Comparison of ENCODE assay signal across 23 cellular contexts in the genomic region with DNA sequence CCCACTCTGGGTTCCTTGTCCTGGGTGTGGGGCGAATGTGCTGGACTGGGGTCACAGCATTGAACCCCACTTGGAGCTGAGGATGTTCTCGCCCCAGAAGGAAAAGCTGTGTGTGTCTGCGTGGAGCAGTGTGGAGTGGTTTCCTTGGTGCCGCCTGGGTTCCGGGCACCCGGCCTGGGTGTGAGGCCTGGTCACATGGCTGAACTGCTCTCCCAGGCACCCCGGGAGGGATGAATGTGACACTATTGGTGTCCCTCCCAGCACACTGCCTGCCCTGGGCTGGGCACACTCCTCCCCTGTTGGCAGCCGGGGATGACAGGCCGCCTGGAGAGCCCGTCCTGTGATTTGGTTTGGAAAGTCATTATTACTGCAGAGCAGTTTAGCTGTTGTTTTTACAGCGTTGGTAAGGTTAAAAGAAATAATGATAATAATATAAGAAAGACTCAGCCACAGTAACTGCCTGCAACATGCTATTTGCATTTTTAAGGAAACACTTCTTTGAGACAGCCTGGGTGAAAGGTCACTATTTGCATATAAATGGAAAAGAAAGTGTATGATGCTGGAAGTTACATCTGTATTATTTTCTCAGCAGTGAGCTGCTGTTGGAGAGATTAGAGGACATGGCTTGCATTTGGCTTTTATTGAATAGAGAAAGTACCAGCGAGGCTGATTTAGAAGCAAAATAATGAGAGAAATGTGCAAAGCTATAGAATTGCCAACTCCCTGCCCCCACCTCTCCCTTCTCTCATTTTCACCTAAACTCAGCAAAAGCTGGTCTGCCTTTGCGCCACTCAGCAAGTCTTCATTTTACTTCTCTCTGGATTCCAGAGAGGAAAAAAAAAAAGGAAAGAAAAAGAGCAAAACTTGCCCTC. TPM values are rescaled to one million over a fixed set of nuclear protein-coding genes. Genes with fewer than 3 reads are reported as not detected.
DNase-seq lines count a peak whose midpoint lies in the region; TF ChIP-seq lines count a peak whose summit lies in the region.
"Had no signal": no experiment of that assay in that cellular context is flagged by ENCODE, and none has a peak within 500 bp of the region (broad histone marks: within the 10 kb centered on the region; RNA-seq: fewer than 3 reads in every experiment).

No MANE protein-coding gene starts in this region.

- DNase-seq in C1 segment of cervical spinal cord (lab: John Stamatoyannopoulos, UW) (peak in 12 of 14 donors; percentile 13 to 77 (median 64)), NT2/D1 (ENCODE audit: low read depth, low spot score) (no peak), glutamatergic neuron (no peak), SKM-1 (lab: John Stamatoyannopoulos, UW; ENCODE audit: unreplicated experiment) (no peak), NCI-H510A (lab: John Stamatoyannopoulos, UW) (no peak), coronary artery (ENCODE audit: low spot score) (no peak), AG08395 (ENCODE audit: low spot score) (no peak)
- DNase-seq: activated CD4-positive, CD25-positive, alpha-beta regulatory T cell; activated CD8-positive, alpha-beta memory T cell treated with anti-CD3 and anti-CD28 coated beads for 24 hours; activated naive CD8-positive, alpha-beta T cell treated with anti-CD3 and anti-CD28 coated beads for 36 hours; NCI-H226; retina; transverse colon had no signal

- H3K36me3 Mint-ChIP-seq in glutamatergic neuron (ENCODE audit: unreplicated experiment) = peaks cover 18% of the 10 kb centered on the region
- H3K36me3 Mint-ChIP-seq: activated naive CD8-positive, alpha-beta T cell treated with anti-CD3 and anti-CD28 coated beads for 36 hours; natural killer cell treated with Interleukin-12 subunit alpha and Interleukin-12 subunit beta and Interleukin-15 and Interleukin-18, amount 100 ng/mL, for 72 hours; stimulated activated memory B cell treated with anti-CD40 and anti-IgM and Interleukin-4, amounts not matched to agents 10 μg/mL and 1 μg/mL and 100 μg/mL, for 72 hours had no signal

- no peak for TF ChIP-seq RAD21 in neural cell (conservative IDR thresholded peaks at IDR 0.05)

- H3K79me2 ChIP-seq in neural cell (replicated peaks; ENCODE audit: insufficient read depth, low read length) = peaks cover 52% of the 10 kb centered on the region

- peak overlapping the region; percentile 39 for H3K4me3 Mint-ChIP-seq in glutamatergic neuron (ENCODE audit: unreplicated experiment)
- H3K4me3 Mint-ChIP-seq: activated naive CD8-positive, alpha-beta T cell treated with anti-CD3 and anti-CD28 coated beads for 36 hours; natural killer cell treated with Interleukin-12 subunit alpha and Interleukin-12 subunit beta and Interleukin-15 and Interleukin-18, amount 100 ng/mL, for 72 hours; stimulated activated memory B cell treated with anti-CD40 and anti-IgM and Interleukin-4, amounts not matched to agents 10 μg/mL and 1 μg/mL and 100 μg/mL, for 72 hours had no signal

- no peaks in the 10 kb centered on the region for H3K9me2 ChIP-seq in neural cell (ENCODE audit: insufficient read depth, low read length)

- H3K27me3 Mint-ChIP-seq in glutamatergic neuron (ENCODE audit: unreplicated experiment) = peaks cover 6% of the 10 kb centered on the region

- TF ChIP-seq EP300 in neural cell (conservative IDR thresholded peaks at IDR 0.05; ENCODE audit: poor library complexity, severe bottlenecking) = no peak

- TF ChIP-seq CTCF in glutamatergic neuron (IDR thresholded peaks at IDR 0.05; ENCODE audit: partially characterized antibody, unreplicated experiment) (no peak), neural cell (IDR thresholded peaks at IDR 0.05; ENCODE audit: poor library complexity, severe bottlenecking) (no peak), coronary artery (IDR thresholded peaks at IDR 0.05) (no peak)

- peaks cover 9% of the 10 kb centered on the region for H4K20me1 ChIP-seq in neural cell (ENCODE audit: insufficient read depth)

- H3K9ac ChIP-seq in NT2/D1 (ENCODE audit: insufficient read length, low read depth) = peak overlapping the region; percentile 64
- H3K9ac ChIP-seq in neural cell (ENCODE audit: low read length) = peak overlapping the region; percentile 43

- no peaks in the 10 kb centered on the region for H3F3A ChIP-seq in neural cell (ENCODE audit: insufficient read depth, low read length, poor library complexity, severe bottlenecking)

- H2AFZ ChIP-seq in neural cell (ENCODE audit: low read depth, low read length) = no peak overlapping the region

- H3K27me3 ChIP-seq in NT2/D1 (ENCODE audit: insufficient read depth, insufficient read length) (peaks cover 20% of the 10 kb centered on the region), neural cell (ENCODE audit: insufficient read depth, low read depth, low read length) (no peaks in the 10 kb centered on the region)

- H3K4me1 Mint-ChIP-seq in glutamatergic neuron (ENCODE audit: low read depth, unreplicated experiment) = peaks cover 40% of the 10 kb centered on the region
- H3K4me1 Mint-ChIP-seq: activated naive CD8-positive, alpha-beta T cell treated with anti-CD3 and anti-CD28 coated beads for 36 hours had no signal

- H3K9me3 Mint-ChIP-seq in glutamatergic neuron (ENCODE audit: unreplicated experiment) = peaks cover 13% of the 10 kb centered on the region
- H3K9me3 Mint-ChIP-seq: activated naive CD8-positive, alpha-beta T cell treated with anti-CD3 and anti-CD28 coated beads for 36 hours had no signal

- H3K27ac Mint-ChIP-seq in glutamatergic neuron (ENCODE audit: unreplicated experiment) = no peak overlapping the region
- H3K27ac Mint-ChIP-seq: activated naive CD8-positive, alpha-beta T cell treated with anti-CD3 and anti-CD28 coated beads for 36 hours; natural killer cell treated with Interleukin-12 subunit alpha and Interleukin-12 subunit beta and Interleukin-15 and Interleukin-18, amount 100 ng/mL, for 72 hours; stimulated activated memory B cell treated with anti-CD40 and anti-IgM and Interleukin-4, amounts not matched to agents 10 μg/mL and 1 μg/mL and 100 μg/mL, for 72 hours had no signal

- H3K4me3 ChIP-seq in NT2/D1 (ENCODE audit: insufficient read length, low read depth) (peak overlapping the region; percentile 6), neural cell (ENCODE audit: low read length) (peak overlapping the region; percentile 51), coronary artery (no peak overlapping the region)
- H3K4me3 ChIP-seq: transverse colon had no signal

- peak overlapping the region; percentile 67 for H3K27ac ChIP-seq in neural cell (ENCODE audit: low read length)
- no peak overlapping the region for H3K27ac ChIP-seq in coronary artery
- H3K27ac ChIP-seq: transverse colon had no signal

- peaks cover 6% of the 10 kb centered on the region; the same call in 1 of the 2 replicates for H3K9me3 ChIP-seq in NT2/D1 (ENCODE audit: insufficient read depth, low read length)
- H3K9me3 ChIP-seq in neural cell (ENCODE audit: low read length) = no peaks in the 10 kb centered on the region
- H3K9me3 ChIP-seq: transverse colon had no signal

- peak overlapping the region; percentile 13 for H3K4me2 ChIP-seq in neural cell (ENCODE audit: low read length)

- H3K36me3 ChIP-seq in NT2/D1 (ENCODE audit: insufficient read depth, insufficient read length, low read length) (no peaks in the 10 kb centered on the region), neural cell (ENCODE audit: insufficient read depth, low read length) (peaks cover 14% of the 10 kb centered on the region)
- H3K36me3 ChIP-seq: transverse colon had no signal

- H3K4me1 ChIP-seq in NT2/D1 (ENCODE audit: insufficient read depth, insufficient read length) = peaks cover 14% of the 10 kb centered on the region
- H3K4me1 ChIP-seq: transverse colon had no signal

TF ChIP-seq in neural cell, 6 proteins besides CTCF, POLR2A, EP300 and RAD21:
- no peak for TF ChIP-seq POLR2AphosphoS5 (IDR thresholded peaks at IDR 0.05)
- TF ChIP-seq MXI1 (conservative IDR thresholded peaks at IDR 0.05; ENCODE audit: poor library complexity, severe bottlenecking) = no peak
- TF ChIP-seq EZH2 (IDR thresholded peaks at IDR 0.05; ENCODE audit: borderline replicate concordance, insufficient read depth, low read length, poor library complexity, severe bottlenecking) = no peak
- no peak for TF ChIP-seq SMC3 (conservative IDR thresholded peaks at IDR 0.05; ENCODE audit: poor library complexity)
- no peak for TF ChIP-seq TAF1 (IDR thresholded peaks at IDR 0.05; ENCODE audit: low read depth)
- no peak for TF ChIP-seq REST (IDR thresholded peaks at IDR 0.05; ENCODE audit: borderline replicate concordance)

RNA-seq across cellular contexts. Expression of gene MYT1, which starts 12.5 kb away (rescaled TPM):
- total RNA-seq in glutamatergic neuron (ENCODE audit: unreplicated experiment) = 159 TPM
- polyA plus RNA-seq in neural cell = 35.8 and 42.4 TPM in 2 replicates
- 79.8 and 80.8 TPM in 2 replicates for polyA minus RNA-seq in neural cell
- total RNA-seq: bronchial epithelial cell; esophagus mucosa; glomerular endothelial cell; M059J; mesenteric fat pad; natural killer cell treated with Interleukin-12 subunit alpha and Interleukin-12 subunit beta and Interleukin-15 and Interleukin-18, amount 100 ng/mL, for 72 hours; T-helper 2 cell treated with Interferon-gamma antibody and Interleukin-4, amounts not matched to agents 100 ng/mL and 5 ng/mL, for 36 hours had no signal
- polyA plus RNA-seq: keratinocyte had no signal

Comparison
In these comparisons a context has a peak if more than half of its experiments do, and no peak if none do; other contexts are left out.
1. DNase-seq: peak in C1 segment of cervical spinal cord (12 of 14); none in NT2/D1 (single experiment), glutamatergic neuron (single experiment), SKM-1 (single experiment), NCI-H510A (single experiment), coronary artery (single experiment) and AG08395 (single experiment).